Comparison of ENCODE assay signal across 24 cellular contexts in genomic region chr1:33164120-33164519, GRCh38. TPM values are rescaled to one million over a fixed set of nuclear protein-coding genes. Genes with fewer than 3 reads are reported as not detected.
DNase-seq lines count a peak whose midpoint lies in the region; ATAC-seq, FAIRE-seq and TF ChIP-seq lines count a peak whose summit lies in the region.
"Had no signal": no experiment of that assay in that cellular context is flagged by ENCODE, and none has a peak within 500 bp of the region (broad histone marks: within the 10 kb centered on the region; RNA-seq: fewer than 3 reads in every experiment).

No MANE protein-coding gene starts in this region.

- H3K27ac ChIP-seq in HUES64 (ENCODE audit: low read depth, low read length) (peak overlapping the region; percentile 20), K562 (ENCODE audit: extremely low read depth, low read depth, low read length) (no peak overlapping the region), mesodermal cell (ENCODE audit: low read depth, low read length, severe bottlenecking) (peak overlapping the region; percentile 55), testis (peak overlapping the region; percentile 22 to 39)
- H3K27ac ChIP-seq: cardiac muscle cell, parathyroid adenoma, right atrium auricular region had no signal

- H3K27me3 ChIP-seq in HUES64 (ENCODE audit: insufficient read depth, low read length) (no peaks in the 10 kb centered on the region), K562 (ENCODE audit: control insufficient read depth in 2 of 2, insufficient read depth in 2 of 2, low read length in 2 of 2) (peaks cover 22 to 56% of the 10 kb centered on the region in 2 experiments), testis (no peaks in the 10 kb centered on the region)
- H3K27me3 ChIP-seq: cardiac muscle cell, right atrium auricular region had no signal

- in situ Hi-C loops in K562 (cut with MboI), result no loop called here

- no peak overlapping the region for H3K4me2 ChIP-seq in K562 (ENCODE audit: insufficient read depth, low read length)

- no peak overlapping the region for H2AFZ ChIP-seq in K562 (ENCODE audit: low read depth, low read length)
- H2AFZ ChIP-seq: parathyroid adenoma had no signal

- TF ChIP-seq RAD21 in K562 (CRISPR knock-in tag; conservative IDR thresholded peaks at IDR 0.05 in 1 of 2, IDR thresholded peaks at IDR 0.05 in 1 of 2), result no peak

- no peaks in the 10 kb centered on the region for H3K9me1 ChIP-seq in K562 (ENCODE audit: control insufficient read depth, insufficient read depth, low read length)

- ATAC-seq in K562 (peak; percentile 29), Right ventricle myocardium inferior (no peak), HG03460 (IDR thresholded peaks at IDR 0.05; ENCODE audit: unreplicated experiment) (no peak)
- ATAC-seq: activated CD4-positive, alpha-beta T cell treated with anti-CD3 and anti-CD28 coated beads for 36 hours; activated T-cell treated with anti-CD3 and anti-CD28 coated beads, Interleukin-2, amount 50 U/mL, for 72 hours; stimulated activated memory B cell treated with anti-CD40 and anti-IgM and Interleukin-4, amounts not matched to agents 10 μg/mL and 1 μg/mL and 100 μg/mL, for 72 hours had no signal

- no peaks in the 10 kb centered on the region for H3K9me3 ChIP-seq in HUES64 (ENCODE audit: insufficient read depth, low read depth, low read length)
- no peaks in the 10 kb centered on the region for H3K9me3 ChIP-seq in K562 (replicated peaks; ENCODE audit: control insufficient read depth, insufficient read depth, low read depth, low read length)
- no peaks in the 10 kb centered on the region for H3K9me3 ChIP-seq in mesodermal cell (ENCODE audit: control insufficient read depth, low read length)
- no peaks in the 10 kb centered on the region for H3K9me3 ChIP-seq in testis
- H3K9me3 ChIP-seq: right atrium auricular region, thoracic aorta had no signal

- intact Hi-C loops in K562 (cut with micrococcal nuclease), result no loop called here
- intact Hi-C loops in testis (cut with DNase I; ENCODE audit: low total_unique reads), result no loop called here
- intact Hi-C loops in Right ventricle myocardium inferior (cut with DNase I), result no loop called here

- TF ChIP-seq EP300 in K562 (IDR thresholded peaks at IDR 0.05; ENCODE audit: low read length), result no peak

- H3K9ac ChIP-seq in HUES64 (ENCODE audit: low read depth, low read length) (no peak overlapping the region), K562 (ENCODE audit: insufficient read depth in 1 of 2, low read depth in 2 of 2, low read length in 2 of 2) (no peak overlapping the region)
- H3K9ac ChIP-seq: parathyroid adenoma had no signal

- TF ChIP-seq POLR2A in K562 (conservative IDR thresholded peaks at IDR 0.05) (no peak), testis (IDR thresholded peaks at IDR 0.05) (no peak)

- DNase-seq in K562 (ENCODE audit: extremely low read depth in 1 of 4, low spot score in 3 of 4) (no peak), testis (no peak), Right ventricle myocardium inferior (ENCODE audit: missing footprints) (no peak), KG1 (lab: John Stamatoyannopoulos, UW) (no peak), NCI-H1694 treated with DMSO at 0.1 percent for 48 hours (lab: John Stamatoyannopoulos, UW) (no peak)
- DNase-seq: activated CD4-positive, alpha-beta T cell treated with anti-CD3 and anti-CD28 coated beads for 36 hours; activated naive CD4-positive, alpha-beta T cell treated with anti-CD3 and anti-CD28 coated beads for 36 hours; activated T-cell treated with anti-CD3 and anti-CD28 coated beads, Interleukin-2, amount 50 U/mL, for 72 hours; amniotic stem cell; MM.1S; naive B cell; NCI-H1436; NCI-H2107; NCI-H510A; stimulated activated CD4-positive, alpha-beta T cell treated with anti-CD3 and anti-CD28 coated beads, Interleukin-2, amount 100 ng/mL, for 48 hours had no signal

- TF ChIP-seq CTCF in K562 (IDR thresholded peaks at IDR 0.05 in 2 of 3, conservative IDR thresholded peaks at IDR 0.05 in 1 of 3; ENCODE audit: insufficient read depth in 2 of 3, low read depth in 1 of 3, low read length in 3 of 3) (no peak), testis (IDR thresholded peaks at IDR 0.05) (no peak)

- no peak for FAIRE-seq in K562 (lab: Jason Lieb, UNC)
- FAIRE-seq: D721Med had no signal

- no peaks in the 10 kb centered on the region for H3K79me2 ChIP-seq in K562 (ENCODE audit: control insufficient read depth, insufficient read depth, low read length)
- H3K79me2 ChIP-seq: parathyroid adenoma had no signal

- H4K20me1 ChIP-seq in K562 (replicated peaks; ENCODE audit: control insufficient read depth, insufficient read depth, low read length), result peaks cover 6% of the 10 kb centered on the region

- H3K4me3 ChIP-seq in HUES64 (ENCODE audit: low read length), result no peak overlapping the region
- H3K4me3 ChIP-seq in K562, result no peak overlapping the region
- no peak overlapping the region for H3K4me3 ChIP-seq in mesodermal cell (ENCODE audit: extremely low read depth, insufficient read depth, low read length, poor library complexity, severe bottlenecking)
- no peak overlapping the region for H3K4me3 ChIP-seq in testis
- H3K4me3 ChIP-seq: cardiac muscle cell, right atrium auricular region, thoracic aorta had no signal

- peaks cover 26% of the 10 kb centered on the region for H3K4me1 ChIP-seq in HUES64 (ENCODE audit: insufficient read depth, low read length)
- H3K4me1 ChIP-seq in K562 (replicated peaks in 1 of 2; ENCODE audit: control insufficient read depth in 2 of 2, insufficient read depth in 2 of 2, low read length in 2 of 2), result peaks cover 2 to 17% of the 10 kb centered on the region in 2 experiments; a peak in 3 of 5 replicates
- peaks cover 15% of the 10 kb centered on the region for H3K4me1 ChIP-seq in mesodermal cell (ENCODE audit: control insufficient read depth, insufficient read depth, low read length, poor library complexity, severe bottlenecking)
- peaks cover 15% of the 10 kb centered on the region for H3K4me1 ChIP-seq in testis
- H3K4me1 ChIP-seq: parathyroid adenoma had no signal

- WGBS in HUES64, result 90% methylated on average over 6 of the region's 6 CpGs
- WGBS in K562 (ENCODE audit: insufficient coverage, low coverage, missing lambda C conversion rate), result 27% methylated on average over 6 of the region's 6 CpGs
- WGBS in mesodermal cell (ENCODE audit: insufficient coverage in 2 of 2), 2 experiments, result 80 to 81% methylated on average over 6 of the region's 6 CpGs
- WGBS in testis, 2 donors, result 80 to 81% methylated on average over 5 to 6 of the region's 6 CpGs

- POLR2A ChIA-PET in K562 (lab: Yijun Ruan, JAX), result interaction anchor here (0.8 kb wide), 1 partner anchor 191 kb away, joined by 3 read pairs; no protein-coding TSS in a partner anchor

- H3K36me3 ChIP-seq in HUES64 (ENCODE audit: insufficient read depth, low read length) (peaks cover 5% of the 10 kb centered on the region; the same call in 1 of the 2 replicates), K562 (ENCODE audit: control insufficient read depth, insufficient read depth, low read length) (no peaks in the 10 kb centered on the region), mesodermal cell (ENCODE audit: control insufficient read depth, insufficient read depth, low read length) (peaks cover 15% of the 10 kb centered on the region), testis (ENCODE audit: low read depth, missing control alignments) (no peaks in the 10 kb centered on the region)
- H3K36me3 ChIP-seq: cardiac muscle cell, right atrium auricular region had no signal

- CTCF ChIA-PET in K562 (lab: Yijun Ruan, JAX; ENCODE audit: low intra/inter-chr PET ratio), result interaction anchor here (0.6 kb wide), 1 partner anchor 304 kb away, joined by 4 read pairs; no protein-coding TSS in a partner anchor

- no TSS peak for BruUV-seq in K562 (replicated peaks; lab: Mats Ljungman, UMichigan)

TF ChIP-seq in K562, 482 proteins besides CTCF, POLR2A, EP300 and RAD21 (continues in another document):
- TF ChIP-seq SIX5 (IDR thresholded peaks at IDR 0.05; ENCODE audit: borderline replicate concordance in 1 of 2, insufficient read depth in 1 of 2, low read depth in 1 of 2, low read length in 2 of 2) (no peak), NONO (IDR thresholded peaks at IDR 0.05; ENCODE audit: low read depth in 2 of 2, low read length in 1 of 2) (no peak)

RNA-seq across cellular contexts. Expression of gene TRIM62, which starts 17.7 kb away (rescaled TPM):
- 6.1 TPM for polyA plus RNA-seq in HUES64 (2013, experiment 1 of 2)
- 11.2 TPM for polyA plus RNA-seq in HUES64 (2013, experiment 2 of 2)
- total RNA-seq in K562 (2011; cell fraction: chromatin; rRNA removed; ENCODE audit: low replicate concordance), result 1.6 and 2.5 TPM in 2 replicates
- total RNA-seq in K562 (2011; cell fraction: nucleolus; rRNA removed), result 1.4 and 2.3 TPM in 2 replicates
- 1.7 and 2.3 TPM in 2 replicates for total RNA-seq in K562 (2011; cell fraction: nucleoplasm; rRNA removed)
- total RNA-seq in K562 (2014; rRNA removed) (0.94 and 1.5 TPM in 2 replicates), K562 (2014; rRNA removed; fragmentation: Illumina TruSeq; extraction: Trizol) (0.26 and 0.36 TPM in 2 replicates), K562 (2015; rRNA removed; fragmentation: Illumina TruSeq; extraction: Trizol) (0.22 and 0.60 TPM in 2 replicates), K562 (2021) (2.2 and 2.3 TPM in 2 replicates), testis (1 to 10 TPM; 6.2 to 8.8 TPM), Right ventricle myocardium inferior (2.3 TPM)
- polyA plus RNA-seq in K562 (2011; rRNA removed) (0.18 and 0.41 TPM in 2 replicates), K562 (2014; fragmentation: Illumina TruSeq; extraction: Trizol) (1.3 and 1.4 TPM in 2 replicates), K562 (2014; fragmentation: Nextera tagmentation; extraction: Ambion mirVana) (under 1 TPM; 0.27 to 0.62 TPM), K562 (2014; rRNA removed) (0.52 and 0.58 TPM in 2 replicates), testis (ENCODE audit: insufficient read depth, low read depth, low replicate concordance) (6.0 TPM)
- 0.25 and 0.70 TPM in 2 replicates for polyA plus RNA-seq in K562 (2011; cell fraction: cytosol; rRNA removed)
- polyA plus RNA-seq in K562 (2011; cell fraction: nucleus; rRNA removed), result 0.83 and 2.1 TPM in 2 replicates
- 1.4 and 2.9 TPM in 2 replicates for polyA plus RNA-seq in K562 (2012)
- polyA minus RNA-seq in K562 (2011; rRNA and poly(A)+ RNA removed), result 0.11 and 0.15 TPM in 2 replicates
- polyA minus RNA-seq in K562 (2011; cell fraction: cytosol; rRNA and poly(A)+ RNA removed), result 0.73 and 0.95 TPM in 2 replicates
- polyA minus RNA-seq in K562 (2011; cell fraction: nucleus; rRNA and poly(A)+ RNA removed), result 0.40 and 1.1 TPM in 2 replicates
- 8.0 TPM for polyA plus RNA-seq in mesodermal cell (2013, experiment 1 of 2)
- 7.7 TPM for polyA plus RNA-seq in mesodermal cell (2013, experiment 2 of 2)
